In genomic region chr11:92979176-92979575, GRCh38 we compare ENCODE assay signal across 21 cellular contexts. TPM values are rescaled to one million over a fixed set of nuclear protein-coding genes. Genes with fewer than 3 reads are reported as not detected.
DNase-seq lines count a peak whose midpoint lies in the region; ATAC-seq and TF ChIP-seq lines count a peak whose summit lies in the region.
"Had no signal": no experiment of that assay in that cellular context is flagged by ENCODE, and none has a peak within 500 bp of the region (broad histone marks: within the 10 kb centered on the region; RNA-seq: fewer than 3 reads in every experiment).

No MANE protein-coding gene starts in this region.

- BruUV-seq in IMR-90 (replicated peaks; lab: Mats Ljungman, UMichigan), result no TSS peak

- H3K79me1 ChIP-seq in IMR-90 (ENCODE audit: low read depth in 1 of 2, low read length in 2 of 2), result no peaks in the 10 kb centered on the region

- no peak overlapping the region for H2AK9ac ChIP-seq in IMR-90 (replicated peaks; ENCODE audit: low read depth, low read length, poor library complexity)

- intact Hi-C loops in IMR-90 (cut with micrococcal nuclease), result no loop called here

- no peak overlapping the region for H3K27ac ChIP-seq in IMR-90 (ENCODE audit: insufficient read depth, low read length)
- H3K27ac ChIP-seq in effector memory CD4-positive, alpha-beta T cell (ENCODE audit: insufficient read depth, low read length, poor library complexity, severe bottlenecking), result no peak overlapping the region
- H3K27ac ChIP-seq: cardiac muscle cell, SJSA1, spleen, tibial nerve had no signal

- peak overlapping the region; percentile 85 for H2BK120ac ChIP-seq in IMR-90 (ENCODE audit: low read depth, low read length)

- peak overlapping the region; percentile 42; the same call in 2 of the 3 replicates for H2BK15ac ChIP-seq in IMR-90 (ENCODE audit: low read depth, low read length)

- H3K4me1 ChIP-seq in IMR-90 (ENCODE audit: control insufficient read depth, insufficient read depth, low read length), result peaks cover 5% of the 10 kb centered on the region
- no peaks in the 10 kb centered on the region for H3K4me1 ChIP-seq in effector memory CD4-positive, alpha-beta T cell (ENCODE audit: control insufficient read depth, insufficient read depth, low read length, poor library complexity, severe bottlenecking)
- H3K4me1 ChIP-seq: spleen, tibial nerve had no signal

- H3K9me1 ChIP-seq in IMR-90 (ENCODE audit: insufficient read depth, low read length), result peaks cover 6% of the 10 kb centered on the region

- no peak overlapping the region for H3K9ac ChIP-seq in IMR-90 (ENCODE audit: low read depth, low read length)

- peak overlapping the region; percentile 71 for H3K4ac ChIP-seq in IMR-90 (ENCODE audit: low read depth, low read length)

- no peak for TF ChIP-seq RAD21 in IMR-90 (IDR thresholded peaks at IDR 0.05; ENCODE audit: low read length)

- peak overlapping the region; percentile 32; the same call in 1 of the 2 replicates for H4K91ac ChIP-seq in IMR-90 (ENCODE audit: insufficient read depth, low read depth, low read length)

- H3K18ac ChIP-seq in IMR-90 (ENCODE audit: low read depth, low read length), result no peak overlapping the region

- H3K23ac ChIP-seq in IMR-90 (ENCODE audit: low read depth, low read length), result peak overlapping the region; percentile 20; the same call in 1 of the 2 replicates

- peak; percentile 80 for ATAC-seq in IMR-90 (ENCODE audit: low read depth)
- ATAC-seq: naive thymus-derived CD8-positive, alpha-beta T cell; stimulated activated effector memory CD8-positive, alpha-beta T cell treated with anti-CD3 and anti-CD28 coated beads, Interleukin-12 subunit alpha, Interleukin-12 subunit beta, amount 100 ng/mL, for 72 hours had no signal

- H3K27me3 ChIP-seq in IMR-90 (ENCODE audit: control insufficient read depth, insufficient read depth, low read length), result no peaks in the 10 kb centered on the region
- no peaks in the 10 kb centered on the region for H3K27me3 ChIP-seq in effector memory CD4-positive, alpha-beta T cell (replicated peaks; ENCODE audit: control insufficient read depth, insufficient read depth, low read length, poor library complexity, severe bottlenecking)
- H3K27me3 ChIP-seq: cardiac muscle cell, SJSA1, tibial nerve had no signal

- no peak overlapping the region for H3K4me3 ChIP-seq in IMR-90 (ENCODE audit: insufficient read depth, low read depth, low read length)
- no peak overlapping the region for H3K4me3 ChIP-seq in astrocyte of the cerebellum (ENCODE audit: low read depth, low read length)
- no peak overlapping the region for H3K4me3 ChIP-seq in effector memory CD4-positive, alpha-beta T cell (ENCODE audit: insufficient read depth, low read depth, low read length, poor library complexity, severe bottlenecking)
- H3K4me3 ChIP-seq: cardiac muscle cell, lung, SJSA1, spleen, tibial nerve had no signal

- in situ Hi-C loops in IMR-90 (cut with MboI; ENCODE audit: low sequenced_read_pairs), result no loop called here
- in situ Hi-C loops in astrocyte of the cerebellum (cut with HindIII; ENCODE audit: low sequenced_read_pairs), result no loop called here

- TF ChIP-seq CTCF in IMR-90 (conservative IDR thresholded peaks at IDR 0.05; ENCODE audit: low read depth, low read length), result no peak
- TF ChIP-seq CTCF in astrocyte of the cerebellum (IDR thresholded peaks at IDR 0.05; ENCODE audit: low read depth, low read length, missing control alignments), result no peak

- dilution Hi-C loops in IMR-90 (cut with HindIII; ENCODE audit: low sequenced_read_pairs, unreplicated experiment), result no loop called here

- no CpG with 5 or more reads among the region's 1 CpG for WGBS in IMR-90 (ENCODE audit: extremely low coverage in 2 of 2, insufficient read length in 1 of 2), 2 experiments

- no peak overlapping the region for H4K5ac ChIP-seq in IMR-90 (ENCODE audit: low read depth, low read length)

- peak overlapping the region; percentile 53 for H2BK5ac ChIP-seq in IMR-90 (ENCODE audit: low read depth, low read length, poor library complexity, severe bottlenecking)

- 0 out of 2 replicates have a peak overlapping the region, but pooled peaks have one; percentile 13 for H2AK5ac ChIP-seq in IMR-90 (ENCODE audit: low read depth, low read length)

- H3K14ac ChIP-seq in IMR-90 (replicated peaks; ENCODE audit: low read depth, low read length), result peak overlapping the region; percentile 60

- peak overlapping the region; percentile 93 for H2BK20ac ChIP-seq in IMR-90 (ENCODE audit: low read depth, low read length)

- H4K20me1 ChIP-seq in IMR-90 (ENCODE audit: insufficient read depth, low read length), result no peaks in the 10 kb centered on the region

- no peak for TF ChIP-seq POLR2A in IMR-90 (IDR thresholded peaks at IDR 0.05; ENCODE audit: low read depth, low read length)

- POLR2A ChIA-PET in IMR-90 (lab: Charles Lee; ENCODE audit: unreplicated experiment), result no interaction called here

- peak overlapping the region in 1 of 2 experiments; percentile 62; a peak in 2 of 4 replicates for H4K8ac ChIP-seq in IMR-90 (ENCODE audit: low read depth in 2 of 2, low read length in 2 of 2)

- no peaks in the 10 kb centered on the region for H3K9me3 ChIP-seq in IMR-90 (ENCODE audit: control insufficient read depth, insufficient read depth, low read length)
- no peaks in the 10 kb centered on the region for H3K9me3 ChIP-seq in effector memory CD4-positive, alpha-beta T cell (ENCODE audit: control insufficient read depth, low read length)
- H3K9me3 ChIP-seq: SJSA1, spleen had no signal

- no peak overlapping the region; the same call in 1 of the 2 replicates for H3K4me2 ChIP-seq in IMR-90 (ENCODE audit: low read depth, low read length)

- CTCF ChIA-PET in IMR-90 (lab: Yijun Ruan, JAX), result interaction anchor here (0.9 kb wide), 1 partner anchor 37 kb away, joined by 4 read pairs; no protein-coding TSS in a partner anchor

- H3K56ac ChIP-seq in IMR-90 (ENCODE audit: extremely low read depth, insufficient read depth, low read length), result peak overlapping the region; percentile 27; the same call in 1 of the 2 replicates

- peak overlapping the region; percentile 54 for H2AFZ ChIP-seq in IMR-90 (replicated peaks; ENCODE audit: low read length, poor library complexity)

- no peaks in the 10 kb centered on the region for H3K36me3 ChIP-seq in IMR-90 (ENCODE audit: control insufficient read depth, insufficient read depth, low read length)
- H3K36me3 ChIP-seq in effector memory CD4-positive, alpha-beta T cell (ENCODE audit: control insufficient read depth, insufficient read depth, low read length), result no peaks in the 10 kb centered on the region
- H3K36me3 ChIP-seq: cardiac muscle cell, SJSA1, spleen, tibial nerve had no signal

- DNase-seq in COLO829 (ENCODE audit: low spot score) (peak; percentile 15), IMR-90 (peak; percentile 89), astrocyte of the cerebellum (ENCODE audit: low read depth) (peak; percentile 19), iris pigment epithelial cell (ENCODE audit: low read depth) (peak; percentile 52), NCI-H446 (lab: John Stamatoyannopoulos, UW) (no peak)
- no peak for DNase-seq in effector memory CD4-positive, alpha-beta T cell
- no peak for DNase-seq in stimulated activated CD4-positive, alpha-beta T cell treated with anti-CD3 and anti-CD28 coated beads, Interleukin-1b, Interleukin-23, amount 100 ng/mL, for 48 hours
- no peak for DNase-seq in stimulated activated naive CD4-positive, alpha-beta T cell treated with Interleukin-2 at 50 U/mL for 16 hours (lab: John Stamatoyannopoulos, UW)
- DNase-seq: activated CD4-positive, alpha-beta T cell treated with anti-CD3 and anti-CD28 coated beads, Interleukin-2, amount 10 ng/mL, durations not matched to agents 24 days and 14 days; activated naive CD4-positive, alpha-beta T cell treated with anti-CD3 and anti-CD28 coated beads, Interleukin-2, amount 50 U/mL, for 16 hours; activated T-cell treated with anti-CD3 and anti-CD28 coated beads for 4 hours; effector CD4-positive, alpha-beta T cell; naive thymus-derived CD8-positive, alpha-beta T cell; NCI-H1048; spleen had no signal

TF ChIP-seq in IMR-90, 13 proteins besides CTCF, POLR2A, EP300 and RAD21:
- no peak for TF ChIP-seq CHD1 (IDR thresholded peaks at IDR 0.05; ENCODE audit: low read depth, low read length)
- 0 out of 2 replicates have a peak, but pooled peaks have one; percentile 5 for TF ChIP-seq SMC3 (IDR thresholded peaks at IDR 0.05; ENCODE audit: low read depth, low read length)
- TF ChIP-seq USF2 (IDR thresholded peaks at IDR 0.05; ENCODE audit: low read depth, low read length), result no peak
- peak; percentile 48; the same call in 1 of the 2 replicates for TF ChIP-seq CEBPB (IDR thresholded peaks at IDR 0.05; ENCODE audit: low read depth, low read length)
- no peak for TF ChIP-seq MAFK (IDR thresholded peaks at IDR 0.05; ENCODE audit: low read depth, low read length)
- peak; percentile 39; the same call in 1 of the 2 replicates for TF ChIP-seq FOS (IDR thresholded peaks at IDR 0.05; ENCODE audit: low read depth, low read length)
TF ChIP-seq in IMR-90: peak in this region for 3.

RNA-seq across cellular contexts. Expression of gene MTNR1B, which starts 9.7 kb away (rescaled TPM):
- under 0.01 TPM in 1 of 2 replicates, not detected in the other for total RNA-seq in IMR-90 (2012; rRNA removed)
- polyA plus RNA-seq in IMR-90 (2012; rRNA removed), result 0.07 TPM in 1 of 2 replicates, not detected in the other
- 0.02 TPM in 1 of 2 replicates, not detected in the other for polyA plus RNA-seq in IMR-90 (2012; cell fraction: cytosol; rRNA removed)
- 0.09 and 0.10 TPM in 2 replicates for polyA plus RNA-seq in IMR-90 (2012; cell fraction: nucleus; rRNA removed; ENCODE audit: low replicate concordance)
- total RNA-seq: activated CD4-positive, alpha-beta T cell treated with anti-CD3 and anti-CD28 coated beads, Interleukin-2, amount 10 ng/mL, durations not matched to agents 24 days and 14 days; cardiac muscle cell; frontal cortex; lung; naive thymus-derived CD8-positive, alpha-beta T cell; SJSA1; spleen; tibial nerve had no signal
- polyA plus RNA-seq: cardiac muscle cell; lung; naive thymus-derived CD8-positive, alpha-beta T cell; spleen had no signal

Comparison
In these comparisons a context has a peak if more than half of its experiments do, and no peak if none do; other contexts are left out.
1. DNase-seq: peak in COLO829 (single experiment), IMR-90 (single experiment), astrocyte of the cerebellum (single experiment) and iris pigment epithelial cell (single experiment); none in effector memory CD4-positive, alpha-beta T cell (0 of 3), stimulated activated CD4-positive, alpha-beta T cell treated with anti-CD3 and anti-CD28 coated beads, Interleukin-1b, Interleukin-23, amount 100 ng/mL, for 48 hours (single experiment), stimulated activated naive CD4-positive, alpha-beta T cell treated with Interleukin-2 at 50 U/mL for 16 hours (single experiment) and NCI-H446 (0 of 2).